Comparison of ENCODE assay signal across 1 cellular context in genomic region chr16:85061566-85061965, GRCh38.
TF ChIP-seq lines count a peak whose summit lies in the region.

No MANE protein-coding gene starts in this region.

TF ChIP-seq in H1, 55 proteins besides CTCF, POLR2A, EP300 and RAD21 (continued from another document):
- TF ChIP-seq ATF3 (IDR thresholded peaks at IDR 0.05; ENCODE audit: insufficient read depth, low read depth, low read length), result no peak
- TF ChIP-seq PHF8 (conservative IDR thresholded peaks at IDR 0.05; ENCODE audit: low read depth, low read length), result no peak
- no peak for TF ChIP-seq CTBP2 (IDR thresholded peaks at IDR 0.05; ENCODE audit: borderline replicate concordance, insufficient read depth, insufficient read length, low read length)
- no peak for TF ChIP-seq KDM1A (IDR thresholded peaks at IDR 0.05; ENCODE audit: borderline replicate concordance, low read length)
- no peak for TF ChIP-seq HDAC2 (IDR thresholded peaks at IDR 0.05; ENCODE audit: borderline replicate concordance in 1 of 2, low read depth in 2 of 2, low read length in 2 of 2)
- TF ChIP-seq ASH2L (IDR thresholded peaks at IDR 0.05; ENCODE audit: low read length), result no peak
- no peak for TF ChIP-seq CHD7 (IDR thresholded peaks at IDR 0.05; ENCODE audit: insufficient replicate concordance, low read length)
- TF ChIP-seq ZNF274 (IDR thresholded peaks at IDR 0.05; ENCODE audit: borderline replicate concordance, extremely low read depth, low read length), result no peak
- no peak for TF ChIP-seq JUN (IDR thresholded peaks at IDR 0.05; ENCODE audit: low read depth, low read length)
- no peak for TF ChIP-seq TAF1 (IDR thresholded peaks at IDR 0.05; ENCODE audit: low read depth, low read length)
- TF ChIP-seq KDM4A (IDR thresholded peaks at IDR 0.05; ENCODE audit: low read depth, low read length, severe bottlenecking), result no peak
- no peak for TF ChIP-seq BRCA1 (IDR thresholded peaks at IDR 0.05; ENCODE audit: low read depth, low read length)
- TF ChIP-seq POLR2AphosphoS5 (IDR thresholded peaks at IDR 0.05; ENCODE audit: low read depth, low read length), result no peak
- TF ChIP-seq USF2 (IDR thresholded peaks at IDR 0.05; ENCODE audit: low read length), result no peak
- no peak for TF ChIP-seq SIRT6 (IDR thresholded peaks at IDR 0.05; ENCODE audit: low read length)
- TF ChIP-seq CEBPB (IDR thresholded peaks at IDR 0.05; ENCODE audit: low read depth, low read length), result no peak
- TF ChIP-seq GTF2F1 (IDR thresholded peaks at IDR 0.05; ENCODE audit: borderline replicate concordance, low read depth, low read length), result no peak
